Comparison of ENCODE assay signal across 10 cellular contexts in genomic region chr9:26863074-26863473, GRCh38. TPM values are rescaled to one million over a fixed set of nuclear protein-coding genes. Genes with fewer than 3 reads are reported as not detected.
DNase-seq lines count a peak whose midpoint lies in the region; ATAC-seq and TF ChIP-seq lines count a peak whose summit lies in the region.
"Had no signal": no experiment of that assay in that cellular context is flagged by ENCODE, and none has a peak within 500 bp of the region (broad histone marks: within the 10 kb centered on the region; RNA-seq: fewer than 3 reads in every experiment).

No MANE protein-coding gene starts in this region.

- H3K27ac ChIP-seq in neural cell (ENCODE audit: low read length) (no peak overlapping the region), right atrium auricular region (no peak overlapping the region)
- H3K27ac ChIP-seq: skin epidermis had no signal

- no peak for TF ChIP-seq EP300 in neural cell (conservative IDR thresholded peaks at IDR 0.05; ENCODE audit: poor library complexity, severe bottlenecking)

- H3K27me3 ChIP-seq in neural cell (ENCODE audit: insufficient read depth, low read depth, low read length) (no peaks in the 10 kb centered on the region), right atrium auricular region (no peaks in the 10 kb centered on the region)

- H3K9me2 ChIP-seq in neural cell (ENCODE audit: insufficient read depth, low read length), result no peaks in the 10 kb centered on the region

- no peak overlapping the region for H3K4me2 ChIP-seq in neural cell (ENCODE audit: low read length)

- no peak for ATAC-seq in activated naive CD4-positive, alpha-beta T cell treated with anti-CD3 and anti-CD28 coated beads, Interleukin-2, amount 50 U/mL, for 72 hours

- no peaks in the 10 kb centered on the region for H3K79me2 ChIP-seq in neural cell (replicated peaks; ENCODE audit: insufficient read depth, low read length)

- H3K4me3 ChIP-seq in neural cell (ENCODE audit: low read length), result no peak overlapping the region
- no peak overlapping the region for H3K4me3 ChIP-seq in right atrium auricular region
- H3K4me3 ChIP-seq: skin epidermis had no signal

- peaks cover 6% of the 10 kb centered on the region in 2 donors for H3K36me3 Mint-ChIP-seq in activated naive CD4-positive, alpha-beta T cell treated with anti-CD3 and anti-CD28 coated beads, Interleukin-2, amount 50 U/mL, for 72 hours

- no peaks in the 10 kb centered on the region for H3K4me1 ChIP-seq in right atrium auricular region

- H3K27ac Mint-ChIP-seq in activated naive CD4-positive, alpha-beta T cell treated with anti-CD3 and anti-CD28 coated beads, Interleukin-2, amount 50 U/mL, for 72 hours, result no peak overlapping the region

- in situ Hi-C loops in G401 (cut with HindIII; ENCODE audit: low sequenced_read_pairs), result no loop called here

- TF ChIP-seq RAD21 in neural cell (conservative IDR thresholded peaks at IDR 0.05), result peak; percentile 70

- TF ChIP-seq CTCF in LNCAP (IDR thresholded peaks at IDR 0.05) (peak; percentile 56), neural cell (IDR thresholded peaks at IDR 0.05; ENCODE audit: poor library complexity, severe bottlenecking) (peak; percentile 65), right atrium auricular region (IDR thresholded peaks at IDR 0.05) (peak in 1 of 2 donors; percentile 42)

- H4K20me1 ChIP-seq in neural cell (ENCODE audit: insufficient read depth), result no peaks in the 10 kb centered on the region

- H3K36me3 ChIP-seq in neural cell (ENCODE audit: insufficient read depth, low read length) (no peaks in the 10 kb centered on the region), right atrium auricular region (peaks cover 29% of the 10 kb centered on the region)

- no peaks in the 10 kb centered on the region for H3K9me3 ChIP-seq in neural cell (ENCODE audit: low read length)
- no peaks in the 10 kb centered on the region for H3K9me3 ChIP-seq in right atrium auricular region

- H3K9ac ChIP-seq in neural cell (ENCODE audit: low read length), result no peak overlapping the region

- H2AFZ ChIP-seq in neural cell (ENCODE audit: low read depth, low read length), result no peak overlapping the region

- no peaks in the 10 kb centered on the region for H3K9me3 Mint-ChIP-seq in activated naive CD4-positive, alpha-beta T cell treated with anti-CD3 and anti-CD28 coated beads, Interleukin-2, amount 50 U/mL, for 72 hours

- DNase-seq in G401 (ENCODE audit: low spot score) (peak; percentile 14), dermis microvascular lymphatic vessel endothelial cell (ENCODE audit: low read depth in 2 of 2) (peak; percentile 5 to 17), NOMO-1 (lab: John Stamatoyannopoulos, UW; ENCODE audit: unreplicated experiment in 2 of 2) (no peak), right atrium auricular region (ENCODE audit: low spot score) (no peak)
- no peak for DNase-seq in activated CD4-positive, alpha-beta T cell treated with anti-CD3 and anti-CD28 coated beads for 4 hours
- no peak for DNase-seq in activated naive CD4-positive, alpha-beta T cell treated with anti-CD3 and anti-CD28 coated beads, Interleukin-2, amount 50 U/mL, for 72 hours (ENCODE audit: low spot score in 2 of 2)
- DNase-seq: NCI-H345 had no signal

- no peaks in the 10 kb centered on the region for H3F3A ChIP-seq in neural cell (ENCODE audit: insufficient read depth, low read length, poor library complexity, severe bottlenecking)

TF ChIP-seq in neural cell, 6 proteins besides CTCF, POLR2A, EP300 and RAD21:
- TF ChIP-seq REST (IDR thresholded peaks at IDR 0.05; ENCODE audit: borderline replicate concordance) (no peak), POLR2AphosphoS5 (IDR thresholded peaks at IDR 0.05) (no peak), TAF1 (IDR thresholded peaks at IDR 0.05; ENCODE audit: low read depth) (no peak), MXI1 (conservative IDR thresholded peaks at IDR 0.05; ENCODE audit: poor library complexity, severe bottlenecking) (no peak), EZH2 (IDR thresholded peaks at IDR 0.05; ENCODE audit: borderline replicate concordance, insufficient read depth, low read length, poor library complexity, severe bottlenecking) (no peak), SMC3 (conservative IDR thresholded peaks at IDR 0.05; ENCODE audit: poor library complexity) (peak; percentile 72)

RNA-seq across cellular contexts. Expression of gene CAAP1, which starts 29.5 kb away (rescaled TPM):
- total RNA-seq in G401 (2014; rRNA removed; shearing (Covaris generic)), result 17.0 and 24.2 TPM in 2 replicates
- total RNA-seq in dermis microvascular lymphatic vessel endothelial cell, result 10.9 and 11.5 TPM in 2 replicates
- 14.9 and 17.6 TPM in 2 replicates for polyA plus RNA-seq in neural cell
- polyA minus RNA-seq in neural cell, result 18.0 and 23.8 TPM in 2 replicates
- total RNA-seq in activated naive CD4-positive, alpha-beta T cell treated with anti-CD3 and anti-CD28 coated beads, Interleukin-2, amount 50 U/mL, for 72 hours, result 10 to 100 TPM; 10.5 to 21.7 TPM
- 10 to 100 TPM in 1 of 2 donors, 1 to 10 TPM in 1; 8.6 to 10.2 TPM for total RNA-seq in right atrium auricular region

Comparison
In these comparisons a context has a peak if more than half of its experiments do, and no peak if none do; other contexts are left out.
1. DNase-seq: peak in G401 (single experiment) and dermis microvascular lymphatic vessel endothelial cell (2 of 2); none in activated CD4-positive, alpha-beta T cell treated with anti-CD3 and anti-CD28 coated beads for 4 hours (0 of 2), activated naive CD4-positive, alpha-beta T cell treated with anti-CD3 and anti-CD28 coated beads, Interleukin-2, amount 50 U/mL, for 72 hours (0 of 2), NOMO-1 (0 of 2) and right atrium auricular region (single experiment).